In genomic region chr18:58223717-58224424, GRCh38 we compare ENCODE assay signal across 9 cellular contexts.
A peak's percentile ranks its signal among the peaks of the same experiment; 100 is the strongest.
DNase-seq lines count a peak whose midpoint lies in the region; ATAC-seq and TF ChIP-seq lines count a peak whose summit lies in the region.
"Had no signal": no experiment of that assay in that cellular context is flagged by ENCODE, and none has a peak within 500 bp of the region (broad histone marks: within the 10 kb centered on the region; RNA-seq: fewer than 3 reads in every experiment).

No MANE protein-coding gene starts in this region.

- 2 to 20% methylated on average over 13 to 15 of the region's 15 CpGs for WGBS in body of pancreas, 2 donors
- WGBS in urinary bladder = 63% methylated on average over 15 of the region's 15 CpGs

- H3K9me3 Mint-ChIP-seq in IgD-negative memory B cell = no peaks in the 10 kb centered on the region
- no peaks in the 10 kb centered on the region for H3K9me3 Mint-ChIP-seq in T-helper 2 cell treated with Interferon-gamma antibody and Interleukin-4, amounts not matched to agents 5 μg/mL and 100 μg/mL, for 36 hours

- TF ChIP-seq CTCF in body of pancreas (IDR thresholded peaks at IDR 0.05) = no peak
- no peak for TF ChIP-seq CTCF in left lung (IDR thresholded peaks at IDR 0.05)

- H3K27ac Mint-ChIP-seq in IgD-negative memory B cell = peak overlapping the region in 2 of 3 donors; percentile 49 to 75
- no peak overlapping the region for H3K27ac Mint-ChIP-seq in T-helper 2 cell treated with Interferon-gamma antibody and Interleukin-4, amounts not matched to agents 5 μg/mL and 100 μg/mL, for 36 hours
- H3K27ac Mint-ChIP-seq: activated naive CD8-positive, alpha-beta T cell had no signal

- H3K27me3 Mint-ChIP-seq in IgD-negative memory B cell = no peaks in the 10 kb centered on the region
- H3K27me3 Mint-ChIP-seq in T-helper 2 cell treated with Interferon-gamma antibody and Interleukin-4, amounts not matched to agents 5 μg/mL and 100 μg/mL, for 36 hours (ENCODE audit: low read depth) = peaks cover 1% of the 10 kb centered on the region

- no peaks in the 10 kb centered on the region for H3K36me3 ChIP-seq in body of pancreas (replicated peaks in 1 of 2; ENCODE audit: insufficient read depth in 1 of 2, low read depth in 2 of 2)
- H3K36me3 ChIP-seq in left lung = no peaks in the 10 kb centered on the region
- H3K36me3 ChIP-seq in urinary bladder (ENCODE audit: insufficient read depth) = no peaks in the 10 kb centered on the region

- in situ Hi-C loops in ACHN (cut with HindIII; ENCODE audit: low pct_ligation_motif_present, low pct_unique_long_range_greater_than_20kb, low sequenced_read_pairs) = no loop called here

- ATAC-seq in body of pancreas (peak; percentile 83), left lung (peak; percentile 67), HG02852 (IDR thresholded peaks at IDR 0.05; ENCODE audit: unreplicated experiment) (no peak)
- no peak for ATAC-seq in stimulated activated naive CD8-positive, alpha-beta T cell treated with anti-CD3 and anti-CD28 coated beads, Interleukin-15, Interleukin-2, amounts not matched to agents 100 U/mL and 50 U/mL, for 24 hours

- H3K4me1 ChIP-seq in body of pancreas (peaks cover 63% of the 10 kb centered on the region), left lung (peaks cover 6 to 32% of the 10 kb centered on the region in 2 donors), urinary bladder (ENCODE audit: insufficient read depth) (peaks cover 1% of the 10 kb centered on the region)

- peaks cover 31 to 48% (median 35%) of the 10 kb centered on the region in 3 donors for H3K4me1 Mint-ChIP-seq in IgD-negative memory B cell
- no peaks in the 10 kb centered on the region for H3K4me1 Mint-ChIP-seq in T-helper 2 cell treated with Interferon-gamma antibody and Interleukin-4, amounts not matched to agents 5 μg/mL and 100 μg/mL, for 36 hours (ENCODE audit: low read depth)

- H3K9me3 ChIP-seq in body of pancreas (no peaks in the 10 kb centered on the region), left lung (no peaks in the 10 kb centered on the region)

- TF ChIP-seq POLR2A in body of pancreas (IDR thresholded peaks at IDR 0.05) = peak in 2 of 3 donors; percentile 52 to 57

- H3K4me3 ChIP-seq in body of pancreas (no peak overlapping the region), left lung (peak overlapping the region; percentile 21 to 28), urinary bladder (ENCODE audit: low read depth, low read length) (no peak overlapping the region)

- DNase-seq in ACHN (peak; percentile 89), body of pancreas (peak; percentile 76 to 87 (median 85)), left lung (peak in 1 of 2 donors; percentile 54)
- DNase-seq in T-helper 2 cell treated with Interferon-gamma antibody and Interleukin-4, amounts not matched to agents 5 μg/mL and 100 μg/mL, for 36 hours (ENCODE audit: low spot score) = no peak
- DNase-seq in stimulated activated naive CD8-positive, alpha-beta T cell treated with anti-CD3 and anti-CD28 coated beads, Interleukin-15, Interleukin-2, amounts not matched to agents 100 U/mL and 50 U/mL, for 24 hours = no peak

- H3K27ac ChIP-seq in body of pancreas (peak overlapping the region; percentile 91 to 99 (median 98)), left lung (peak overlapping the region; percentile 79 to 86), urinary bladder (ENCODE audit: low read depth) (peak overlapping the region; percentile 92)

- intact Hi-C loops in body of pancreas (cut with DNase I) = no loop called here
- intact Hi-C loops in left lung (cut with DNase I) = no loop called here

- H3K27me3 ChIP-seq in body of pancreas = no peaks in the 10 kb centered on the region
- no peaks in the 10 kb centered on the region for H3K27me3 ChIP-seq in left lung

- peaks cover 3% of the 10 kb centered on the region for H3K36me3 Mint-ChIP-seq in IgD-negative memory B cell
- no peaks in the 10 kb centered on the region for H3K36me3 Mint-ChIP-seq in T-helper 2 cell treated with Interferon-gamma antibody and Interleukin-4, amounts not matched to agents 5 μg/mL and 100 μg/mL, for 36 hours (ENCODE audit: low read depth)
- H3K36me3 Mint-ChIP-seq: activated naive CD8-positive, alpha-beta T cell had no signal

- H3K4me3 Mint-ChIP-seq in IgD-negative memory B cell = peak overlapping the region; percentile 41 to 89 (median 63)
- H3K4me3 Mint-ChIP-seq in T-helper 2 cell treated with Interferon-gamma antibody and Interleukin-4, amounts not matched to agents 5 μg/mL and 100 μg/mL, for 36 hours = no peak overlapping the region
- H3K4me3 Mint-ChIP-seq: activated naive CD8-positive, alpha-beta T cell had no signal

Comparison
In these comparisons a context has a peak if more than half of its experiments do, and no peak if none do; other contexts are left out.
1. DNase-seq: peak in ACHN (single experiment) and body of pancreas (4 of 4); none in T-helper 2 cell treated with Interferon-gamma antibody and Interleukin-4, amounts not matched to agents 5 μg/mL and 100 μg/mL, for 36 hours (single experiment) and stimulated activated naive CD8-positive, alpha-beta T cell treated with anti-CD3 and anti-CD28 coated beads, Interleukin-15, Interleukin-2, amounts not matched to agents 100 U/mL and 50 U/mL, for 24 hours (single experiment).
2. ATAC-seq: peak in body of pancreas (single experiment) and left lung (single experiment); none in stimulated activated naive CD8-positive, alpha-beta T cell treated with anti-CD3 and anti-CD28 coated beads, Interleukin-15, Interleukin-2, amounts not matched to agents 100 U/mL and 50 U/mL, for 24 hours (single experiment) and HG02852 (single experiment).
3. H3K4me3 ChIP-seq: peak in left lung (2 of 2); none in body of pancreas (0 of 2) and urinary bladder (single experiment).
4. Peak in every context shown above with its lines, with median percentiles within 50 percentile points of each other: H3K27ac ChIP-seq.